Comparison of ENCODE assay signal across 1 cellular context in the genomic region with DNA sequence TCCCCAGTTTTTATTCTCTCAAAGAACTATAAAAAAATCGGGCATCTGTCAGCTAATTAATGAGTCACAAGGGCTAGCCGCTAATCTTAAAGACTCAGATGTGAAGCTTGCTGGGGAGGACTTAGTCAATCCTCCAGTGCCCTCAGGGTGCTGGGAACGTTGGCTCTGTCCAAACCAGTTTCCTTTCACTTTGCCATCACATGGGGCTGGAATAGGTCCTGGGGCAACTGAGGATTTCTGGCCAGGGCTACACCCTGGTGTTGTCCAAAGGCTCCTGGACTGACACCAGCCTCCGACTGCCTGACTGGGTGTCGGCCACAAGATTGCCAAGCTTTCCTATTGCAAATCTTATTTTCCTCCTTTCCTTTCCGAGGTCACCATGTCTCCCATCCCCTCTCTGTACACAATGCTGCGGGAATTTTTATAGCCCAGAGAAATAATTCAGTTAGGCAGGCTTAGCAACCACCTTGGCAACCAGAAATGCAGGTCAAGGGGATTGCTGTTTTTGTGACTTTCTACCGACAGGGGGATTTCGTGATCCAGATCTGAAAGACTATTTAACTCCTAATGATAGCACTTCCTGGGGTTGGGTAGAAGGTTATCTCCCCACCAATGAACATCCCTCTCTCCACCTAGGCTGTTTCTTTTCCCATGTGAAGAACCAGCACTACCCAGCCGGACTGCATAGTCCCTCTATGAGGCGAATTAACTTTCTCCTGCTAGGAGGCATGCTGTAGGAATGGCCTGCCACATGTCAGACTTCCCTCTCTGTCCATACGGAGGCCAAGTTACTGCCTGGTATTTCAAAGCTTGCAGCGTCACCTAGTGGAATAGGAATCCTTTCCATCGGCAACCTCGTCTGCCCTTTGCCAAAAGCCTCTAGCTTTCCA.
TF ChIP-seq lines count a peak whose summit lies in the region.

No MANE protein-coding gene starts in this region.

TF ChIP-seq in K562, 482 proteins besides CTCF, POLR2A, EP300 and RAD21 (continued from another document):
- TF ChIP-seq MGA (IDR thresholded peaks at IDR 0.05): peak; percentile 87
- peak; percentile 61 for TF ChIP-seq BRD9 (IDR thresholded peaks at IDR 0.05; ENCODE audit: low read depth, partially characterized antibody)
- no peak for TF ChIP-seq ZNF449 (CRISPR knock-in tag; IDR thresholded peaks at IDR 0.05)
- peak in 1 of 2 experiments; percentile 44; a peak in 1 of 4 replicates for TF ChIP-seq MAZ (CRISPR knock-in tag; conservative IDR thresholded peaks at IDR 0.05 in 1 of 2, IDR thresholded peaks at IDR 0.05 in 1 of 2)
- TF ChIP-seq XRCC3 (IDR thresholded peaks at IDR 0.05): no peak
- TF ChIP-seq ZNF395 (CRISPR knock-in tag; IDR thresholded peaks at IDR 0.05): peak; percentile 44; the same call in 1 of the 2 replicates
- TF ChIP-seq RNF2 (IDR thresholded peaks at IDR 0.05): 0 out of 2 replicates have a peak, but pooled peaks have one; percentile 41
- 0 out of 2 replicates have a peak, but pooled peaks have one; percentile 18 for TF ChIP-seq ARID2 (IDR thresholded peaks at IDR 0.05)
- peak; percentile 77 for TF ChIP-seq RFX1 (IDR thresholded peaks at IDR 0.05)
- TF ChIP-seq NFIC (IDR thresholded peaks at IDR 0.05): 0 out of 2 replicates have a peak, but pooled peaks have one; percentile 18
- TF ChIP-seq, protein P1, sequence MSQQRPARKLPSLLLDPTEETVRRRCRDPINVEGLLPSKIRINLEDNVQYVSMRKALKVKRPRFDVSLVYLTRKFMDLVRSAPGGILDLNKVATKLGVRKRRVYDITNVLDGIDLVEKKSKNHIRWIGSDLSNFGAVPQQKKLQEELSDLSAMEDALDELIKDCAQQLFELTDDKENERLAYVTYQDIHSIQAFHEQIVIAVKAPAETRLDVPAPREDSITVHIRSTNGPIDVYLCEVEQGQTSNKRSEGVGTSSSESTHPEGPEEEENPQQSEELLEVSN (IDR thresholded peaks at IDR 0.05; ENCODE audit: borderline replicate concordance in 1 of 2, extremely low read depth in 1 of 2, insufficient read depth in 1 of 2, insufficient read length in 1 of 2, low read depth in 1 of 2, low read length in 1 of 2, poor library complexity in 1 of 2, severe bottlenecking in 1 of 2): peak; percentile 62 to 85
- TF ChIP-seq RBM34 (IDR thresholded peaks at IDR 0.05; ENCODE audit: borderline replicate concordance, insufficient read depth, low read length): no peak
TF ChIP-seq in K562: peak in this region for 33.
